Comparison of ENCODE assay signal across 1 cellular context in the genomic region with DNA sequence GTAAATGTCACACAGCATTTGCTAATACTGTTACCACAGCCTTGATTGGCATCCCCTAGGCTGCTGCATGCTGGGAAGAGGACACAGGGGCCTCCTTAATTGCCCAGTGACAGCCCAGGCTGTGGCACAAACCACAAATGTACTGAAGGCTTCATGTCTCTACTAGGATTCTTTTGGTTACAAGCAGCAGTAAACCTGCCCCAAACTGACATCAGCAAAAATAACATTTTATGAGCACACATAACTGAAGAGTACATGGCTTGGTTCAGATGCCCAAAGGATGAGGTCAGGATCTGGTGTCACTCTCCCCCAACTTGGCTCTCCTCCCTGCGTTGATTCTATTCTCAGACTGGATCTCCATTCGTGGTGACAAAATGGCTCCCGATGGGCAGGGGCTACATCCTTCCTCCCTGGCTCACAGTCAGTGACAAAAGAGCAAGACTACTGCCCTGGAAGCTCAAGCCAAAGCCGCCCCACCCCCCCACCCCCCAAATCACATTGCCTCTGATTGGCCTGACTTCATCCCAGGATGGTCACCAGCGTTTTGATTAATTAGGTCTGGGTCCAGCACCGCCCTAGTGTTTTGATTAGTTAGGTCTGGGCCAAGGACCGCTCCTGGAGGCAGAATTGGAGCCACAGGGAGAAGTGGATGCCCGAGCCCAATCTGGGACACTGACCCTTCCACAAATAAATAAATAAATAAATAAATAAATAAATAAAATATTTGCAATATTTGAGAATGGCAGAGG.
TF ChIP-seq lines count a peak whose summit lies in the region.

No MANE protein-coding gene starts in this region.

TF ChIP-seq in K562, 482 proteins besides CTCF, POLR2A, EP300 and RAD21 (continued from another document):
- peak in 1 of 2 experiments; percentile 63; a peak in 1 of 4 replicates for TF ChIP-seq MLLT1 (IDR thresholded peaks at IDR 0.05)
- TF ChIP-seq, protein P1, sequence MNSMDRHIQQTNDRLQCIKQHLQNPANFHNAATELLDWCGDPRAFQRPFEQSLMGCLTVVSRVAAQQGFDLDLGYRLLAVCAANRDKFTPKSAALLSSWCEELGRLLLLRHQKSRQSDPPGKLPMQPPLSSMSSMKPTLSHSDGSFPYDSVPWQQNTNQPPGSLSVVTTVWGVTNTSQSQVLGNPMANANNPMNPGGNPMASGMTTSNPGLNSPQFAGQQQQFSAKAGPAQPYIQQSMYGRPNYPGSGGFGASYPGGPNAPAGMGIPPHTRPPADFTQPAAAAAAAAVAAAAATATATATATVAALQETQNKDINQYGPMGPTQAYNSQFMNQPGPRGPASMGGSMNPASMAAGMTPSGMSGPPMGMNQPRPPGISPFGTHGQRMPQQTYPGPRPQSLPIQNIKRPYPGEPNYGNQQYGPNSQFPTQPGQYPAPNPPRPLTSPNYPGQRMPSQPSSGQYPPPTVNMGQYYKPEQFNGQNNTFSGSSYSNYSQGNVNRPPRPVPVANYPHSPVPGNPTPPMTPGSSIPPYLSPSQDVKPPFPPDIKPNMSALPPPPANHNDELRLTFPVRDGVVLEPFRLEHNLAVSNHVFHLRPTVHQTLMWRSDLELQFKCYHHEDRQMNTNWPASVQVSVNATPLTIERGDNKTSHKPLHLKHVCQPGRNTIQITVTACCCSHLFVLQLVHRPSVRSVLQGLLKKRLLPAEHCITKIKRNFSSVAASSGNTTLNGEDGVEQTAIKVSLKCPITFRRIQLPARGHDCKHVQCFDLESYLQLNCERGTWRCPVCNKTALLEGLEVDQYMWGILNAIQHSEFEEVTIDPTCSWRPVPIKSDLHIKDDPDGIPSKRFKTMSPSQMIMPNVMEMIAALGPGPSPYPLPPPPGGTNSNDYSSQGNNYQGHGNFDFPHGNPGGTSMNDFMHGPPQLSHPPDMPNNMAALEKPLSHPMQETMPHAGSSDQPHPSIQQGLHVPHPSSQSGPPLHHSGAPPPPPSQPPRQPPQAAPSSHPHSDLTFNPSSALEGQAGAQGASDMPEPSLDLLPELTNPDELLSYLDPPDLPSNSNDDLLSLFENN (IDR thresholded peaks at IDR 0.05; ENCODE audit: low read depth in 2 of 2, low read length in 2 of 2): peak in 1 of 2 experiments; percentile 57; a peak in 1 of 4 replicates
TF ChIP-seq in K562: peak in this region for 3.
